Comparison of ENCODE assay signal across 4 cellular contexts in the genomic region with DNA sequence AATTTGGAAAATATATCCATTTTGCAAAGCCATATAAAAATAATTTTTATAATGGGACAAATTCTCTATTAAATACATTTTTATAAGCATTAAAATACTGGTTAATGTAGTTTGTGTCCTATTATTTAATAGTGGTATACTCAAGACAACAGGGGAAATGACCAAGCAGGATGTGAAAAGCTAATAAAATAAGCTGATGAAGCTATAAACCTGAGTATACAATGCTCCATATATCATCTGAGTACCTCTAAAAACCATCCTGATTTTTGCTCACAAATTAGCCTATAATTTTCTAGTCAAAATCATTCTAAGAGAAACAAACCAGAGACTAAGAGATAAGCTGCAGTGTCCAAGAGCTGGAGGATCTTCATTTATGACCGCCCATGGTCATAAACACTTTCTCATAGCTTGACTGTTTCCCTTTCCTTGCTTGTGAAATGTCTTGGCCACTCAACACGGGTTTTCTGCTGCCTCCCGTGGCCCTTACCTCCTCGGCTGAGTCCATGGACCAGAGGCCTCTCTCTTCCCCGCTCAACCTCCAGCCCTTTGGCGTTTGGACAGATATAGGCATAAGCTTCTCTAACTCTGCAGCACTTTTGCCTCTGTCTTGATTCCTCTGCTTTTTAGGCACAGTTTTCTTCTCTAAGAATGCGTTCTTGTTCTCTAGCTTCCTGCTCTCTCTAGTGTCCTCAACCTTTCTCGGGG. TPM values are rescaled to one million over a fixed set of nuclear protein-coding genes. Genes with fewer than 3 reads are reported as not detected.
"Had no signal": no experiment of that assay in that cellular context is flagged by ENCODE, and none has a peak within 500 bp of the region (broad histone marks: within the 10 kb centered on the region; RNA-seq: fewer than 3 reads in every experiment).

No MANE protein-coding gene starts in this region.

RNA-seq across cellular contexts. Expression of a gene that starts 5.5 kb away (rescaled TPM):
- total RNA-seq: activated CD4-positive, alpha-beta memory T cell treated with anti-CD3 and anti-CD28 coated beads, Interleukin-2, amount 10 ng/mL, durations not matched to agents 7 days and 5 days; activated CD4-positive, alpha-beta T cell treated with anti-CD3 and anti-CD28 coated beads, Interleukin-2, amount 10 ng/mL, durations not matched to agents 24 days and 14 days; activated naive CD4-positive, alpha-beta T cell treated with anti-CD3 and anti-CD28 coated beads for 36 hours; activated T-cell treated with anti-CD3 and anti-CD28 coated beads, Interleukin-2, amount 50 U/mL, for 72 hours had no signal
